24 cellular contexts compared by ENCODE assay signal in the genomic region with DNA sequence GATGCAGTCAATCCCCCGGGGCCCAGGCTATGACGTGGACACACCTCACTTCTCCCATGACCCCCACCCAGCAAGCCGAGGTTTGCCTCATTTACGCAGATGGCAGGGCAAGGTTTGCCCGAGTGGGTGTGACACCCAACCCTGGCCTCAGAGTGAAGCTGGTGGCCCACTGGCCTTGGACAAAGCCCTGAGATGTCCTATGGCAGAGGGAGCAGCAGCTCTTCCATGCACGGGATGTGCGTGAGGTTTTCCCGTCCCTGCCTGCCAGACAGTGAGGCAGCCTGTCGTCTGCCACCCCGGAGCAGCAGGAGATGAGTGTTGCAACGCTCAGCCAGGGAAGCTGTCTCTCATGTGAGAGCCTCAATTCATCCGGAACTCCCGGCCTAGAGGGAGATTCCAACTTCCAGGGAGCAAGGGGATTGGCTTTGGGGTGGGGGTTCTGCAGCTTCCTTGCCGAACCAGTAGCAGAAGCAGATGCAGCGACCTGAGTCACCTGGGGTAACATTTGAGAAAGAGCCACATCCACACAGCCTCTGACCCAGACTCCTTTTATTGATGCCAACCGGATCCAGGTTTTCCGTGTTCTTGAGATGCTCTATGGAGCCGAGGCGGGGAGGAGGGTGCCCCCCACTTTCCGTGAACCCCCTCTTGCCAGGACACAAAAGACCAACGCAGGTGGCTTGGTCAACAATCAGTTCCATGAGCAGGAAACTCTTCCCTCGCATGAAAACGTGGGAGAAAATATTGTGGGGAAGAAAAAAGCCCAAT.
DNase-seq lines count a peak whose midpoint lies in the region; ATAC-seq, FAIRE-seq and TF ChIP-seq lines count a peak whose summit lies in the region.
"Had no signal": no experiment of that assay in that cellular context is flagged by ENCODE, and none has a peak within 500 bp of the region (broad histone marks: within the 10 kb centered on the region; RNA-seq: fewer than 3 reads in every experiment).

No MANE protein-coding gene starts in this region.

- TF ChIP-seq EP300 in neural cell (conservative IDR thresholded peaks at IDR 0.05; ENCODE audit: poor library complexity, severe bottlenecking): no peak

- no peak overlapping the region for H3K4me3 ChIP-seq in BLaER1 treated with 17β-estradiol and CSF1 and Interleukin-3, amounts not matched to agents 10 nM and 100 nM
- H3K4me3 ChIP-seq in GM23338: no peak overlapping the region
- no peak overlapping the region for H3K4me3 ChIP-seq in neural cell (ENCODE audit: low read length)
- H3K4me3 ChIP-seq in small intestine (ENCODE audit: low read depth in 1 of 2, low read length in 2 of 2): no peak overlapping the region
- H3K4me3 ChIP-seq: HAP-1, prostate gland, SK-N-MC had no signal

- H3K9me3 Mint-ChIP-seq in GM23338 (no peaks in the 10 kb centered on the region), activated B cell treated with CpG ODN at 0.5 μM for 24 hours (no peaks in the 10 kb centered on the region)
- H3K9me3 Mint-ChIP-seq: activated naive CD4-positive, alpha-beta T cell treated with anti-CD3 and anti-CD28 coated beads, Interleukin-2, amount 50 U/mL, for 24 hours; activated T-cell treated with anti-CD3 and anti-CD28 coated beads, Interleukin-2, amount 50 U/mL, for 4 hours; mesothelial cell of epicardium; natural killer cell had no signal

- H3K4me1 Mint-ChIP-seq in GM23338 (peaks cover 8% of the 10 kb centered on the region; the same call in 2 of the 3 replicates), activated B cell treated with CpG ODN at 0.5 μM for 24 hours (peaks cover 24% of the 10 kb centered on the region)
- H3K4me1 Mint-ChIP-seq: activated naive CD4-positive, alpha-beta T cell treated with anti-CD3 and anti-CD28 coated beads, Interleukin-2, amount 50 U/mL, for 24 hours had no signal

- TF ChIP-seq CTCF in GM23338 (conservative IDR thresholded peaks at IDR 0.05; ENCODE audit: low read depth in 2 of 2) (no peak), activated B cell treated with CpG ODN at 0.5 μM for 24 hours (IDR thresholded peaks at IDR 0.05) (no peak), neural cell (IDR thresholded peaks at IDR 0.05; ENCODE audit: poor library complexity, severe bottlenecking) (no peak)

- TF ChIP-seq RAD21 in neural cell (conservative IDR thresholded peaks at IDR 0.05): no peak

- H3K9ac ChIP-seq in BLaER1 treated with 17β-estradiol and CSF1 and Interleukin-3, amounts not matched to agents 10 nM and 100 nM: no peak overlapping the region
- no peak overlapping the region for H3K9ac ChIP-seq in neural cell (ENCODE audit: low read length)

- CTCF ChIA-PET in activated B cell treated with CpG ODN at 0.5 μM for 24 hours (lab: Charles Lee): no interaction called here

- H3K36me3 Mint-ChIP-seq in GM23338 (ENCODE audit: low read depth): no peaks in the 10 kb centered on the region; the same call in 2 of the 3 replicates
- H3K36me3 Mint-ChIP-seq in activated B cell treated with CpG ODN at 0.5 μM for 24 hours (ENCODE audit: low read depth): no peaks in the 10 kb centered on the region
- H3K36me3 Mint-ChIP-seq: activated naive CD4-positive, alpha-beta T cell treated with anti-CD3 and anti-CD28 coated beads, Interleukin-2, amount 50 U/mL, for 24 hours; natural killer cell had no signal

- peaks cover 0 to 34% (median 0%) of the 10 kb centered on the region in 11 experiments; a peak in 5 of 22 replicates for H4K20me1 ChIP-seq in BLaER1 treated with 17β-estradiol and CSF1 and Interleukin-3, amounts not matched to agents 10 nM and 100 nM
- H4K20me1 ChIP-seq in GM23338 (replicated peaks; ENCODE audit: insufficient read depth) (no peaks in the 10 kb centered on the region), neural cell (ENCODE audit: insufficient read depth) (no peaks in the 10 kb centered on the region)

- H3F3A ChIP-seq in GM23338 (replicated peaks; ENCODE audit: low read depth) (no peaks in the 10 kb centered on the region), neural cell (ENCODE audit: insufficient read depth, low read length, poor library complexity, severe bottlenecking) (no peaks in the 10 kb centered on the region)

- H3K27ac ChIP-seq in BLaER1 treated with 17β-estradiol and CSF1 and Interleukin-3, amounts not matched to agents 10 nM and 100 nM: no peak overlapping the region
- no peak overlapping the region for H3K27ac ChIP-seq in GM23338 (ENCODE audit: low read depth)
- H3K27ac ChIP-seq in neural cell (ENCODE audit: low read length): no peak overlapping the region
- no peak overlapping the region for H3K27ac ChIP-seq in small intestine (ENCODE audit: low read depth in 1 of 2, low read length in 1 of 2)
- H3K27ac ChIP-seq: prostate gland, SK-N-MC had no signal

- H3K27me3 Mint-ChIP-seq in GM23338 (ENCODE audit: insufficient read depth, low read depth, poor library complexity): peaks cover 3% of the 10 kb centered on the region
- peaks cover 7% of the 10 kb centered on the region for H3K27me3 Mint-ChIP-seq in activated B cell treated with CpG ODN at 0.5 μM for 24 hours
- H3K27me3 Mint-ChIP-seq: activated naive CD4-positive, alpha-beta T cell treated with anti-CD3 and anti-CD28 coated beads, Interleukin-2, amount 50 U/mL, for 24 hours had no signal

- H3K4me3 Mint-ChIP-seq in GM23338: no peak overlapping the region
- no peak overlapping the region for H3K4me3 Mint-ChIP-seq in activated B cell treated with CpG ODN at 0.5 μM for 24 hours
- H3K4me3 Mint-ChIP-seq: activated naive CD4-positive, alpha-beta T cell treated with anti-CD3 and anti-CD28 coated beads, Interleukin-2, amount 50 U/mL, for 24 hours; activated T-cell treated with anti-CD3 and anti-CD28 coated beads, Interleukin-2, amount 50 U/mL, for 4 hours; mesothelial cell of epicardium; natural killer cell had no signal

- intact Hi-C loops in activated B cell treated with CpG ODN at 0.5 μM for 24 hours (cut with micrococcal nuclease): no loop called here

- H3K4me2 ChIP-seq in BLaER1 treated with 17β-estradiol and CSF1 and Interleukin-3, amounts not matched to agents 10 nM and 100 nM: peak overlapping the region in 9 of 11 experiments; percentile 54 to 98 (median 94); a peak in 18 of 22 replicates
- no peak overlapping the region for H3K4me2 ChIP-seq in GM23338
- H3K4me2 ChIP-seq in neural cell (ENCODE audit: low read length): no peak overlapping the region

- no peaks in the 10 kb centered on the region for H3K27me3 ChIP-seq in BLaER1 treated with 17β-estradiol and CSF1 and Interleukin-3, amounts not matched to agents 10 nM and 100 nM
- H3K27me3 ChIP-seq in GM23338 (ENCODE audit: insufficient read depth): no peaks in the 10 kb centered on the region
- no peaks in the 10 kb centered on the region for H3K27me3 ChIP-seq in neural cell (ENCODE audit: insufficient read depth, low read depth, low read length)
- H3K27me3 ChIP-seq in small intestine (ENCODE audit: control insufficient read depth in 2 of 2, insufficient read depth in 2 of 2, low read length in 2 of 2): no peaks in the 10 kb centered on the region

- no peaks in the 10 kb centered on the region for H3K9me3 ChIP-seq in BLaER1 treated with 17β-estradiol and CSF1 and Interleukin-3, amounts not matched to agents 10 nM and 100 nM (replicated peaks in 1 of 11)
- H3K9me3 ChIP-seq in neural cell (ENCODE audit: low read length): no peaks in the 10 kb centered on the region
- no peaks in the 10 kb centered on the region for H3K9me3 ChIP-seq in small intestine (ENCODE audit: control insufficient read depth, low read depth)
- H3K9me3 ChIP-seq: HAP-1, prostate gland had no signal

- H2AFZ ChIP-seq in GM23338 (no peak overlapping the region), neural cell (ENCODE audit: low read depth, low read length) (no peak overlapping the region)

- no peaks in the 10 kb centered on the region for H3K9me2 ChIP-seq in GM23338 (ENCODE audit: insufficient read depth)
- no peaks in the 10 kb centered on the region for H3K9me2 ChIP-seq in neural cell (ENCODE audit: insufficient read depth, low read length)

- ATAC-seq in GM23338 (peak; percentile 24; the same call in 2 of the 3 replicates), activated B cell treated with CpG ODN at 0.5 μM for 24 hours (ENCODE audit: low read depth) (no peak), GM21381 (IDR thresholded peaks at IDR 0.05; ENCODE audit: unreplicated experiment) (no peak)
- ATAC-seq: activated T-cell treated with anti-CD3 and anti-CD28 coated beads, Interleukin-2, amount 50 U/mL, for 4 hours; left cardiac atrium; natural killer cell; Panc1 had no signal

- FAIRE-seq in small intestine (lab: Jason Lieb, UNC): no peak
- FAIRE-seq: colon had no signal

- POLR2A ChIA-PET in activated B cell treated with CpG ODN at 0.5 μM for 24 hours (lab: Charles Lee): no interaction called here

- DNase-seq in GM23338 (ENCODE audit: low spot score) (no peak), activated B cell treated with CpG ODN at 0.5 μM for 24 hours (peak; percentile 11), AML-193 (lab: John Stamatoyannopoulos, UW) (no peak), small intestine (no peak), COLO668 (lab: John Stamatoyannopoulos, UW; ENCODE audit: unreplicated experiment) (no peak)
- DNase-seq: activated CD4-positive, CD25-positive, alpha-beta regulatory T cell; activated T-cell treated with anti-CD3 and anti-CD28 coated beads, Interleukin-2, amount 50 U/mL, for 4 hours; DND-41; left cardiac atrium; natural killer cell; NCI-H1048; NCI-H2081 treated with DMSO at 0.1 percent for 48 hours; NCI-H774; stimulated activated CD4-positive, alpha-beta T cell treated with anti-CD3 and anti-CD28 coated beads, Interleukin-4, amount 100 ng/mL, for 4 hours had no signal

- 70 to 80% (median 75%) methylated on average over 23 of the region's 23 CpGs for WGBS in small intestine, 3 donors

- H3K4me1 ChIP-seq in BLaER1 treated with 17β-estradiol and CSF1 and Interleukin-3, amounts not matched to agents 10 nM and 100 nM: peaks cover 54 to 88% (median 78%) of the 10 kb centered on the region in 10 experiments
- no peaks in the 10 kb centered on the region for H3K4me1 ChIP-seq in GM23338 (ENCODE audit: insufficient read depth)
- H3K4me1 ChIP-seq in small intestine (ENCODE audit: control insufficient read depth in 2 of 2, insufficient read depth in 1 of 2, low read depth in 1 of 2, low read length in 1 of 2): no peaks in the 10 kb centered on the region
- H3K4me1 ChIP-seq: HAP-1, prostate gland had no signal

- peaks cover 0 to 13% (median 0%) of the 10 kb centered on the region in 11 experiments; a peak in 1 of 22 replicates for H3K36me3 ChIP-seq in BLaER1 treated with 17β-estradiol and CSF1 and Interleukin-3, amounts not matched to agents 10 nM and 100 nM
- H3K36me3 ChIP-seq in GM23338 (ENCODE audit: insufficient read depth) (no peaks in the 10 kb centered on the region), neural cell (ENCODE audit: insufficient read depth, low read length) (no peaks in the 10 kb centered on the region), small intestine (ENCODE audit: control insufficient read depth in 2 of 2, insufficient read depth in 2 of 2, low read length in 2 of 2) (no peaks in the 10 kb centered on the region)
- H3K36me3 ChIP-seq: HAP-1, prostate gland had no signal

- H3K27ac Mint-ChIP-seq in GM23338: no peak overlapping the region; the same call in 1 of the 2 replicates
- no peak overlapping the region for H3K27ac Mint-ChIP-seq in activated B cell treated with CpG ODN at 0.5 μM for 24 hours
- H3K27ac Mint-ChIP-seq: activated naive CD4-positive, alpha-beta T cell treated with anti-CD3 and anti-CD28 coated beads, Interleukin-2, amount 50 U/mL, for 24 hours; natural killer cell had no signal

- H3K79me2 ChIP-seq in GM23338 (replicated peaks; ENCODE audit: insufficient read depth) (no peaks in the 10 kb centered on the region), neural cell (replicated peaks; ENCODE audit: insufficient read depth, low read length) (no peaks in the 10 kb centered on the region)

Comparison
In these comparisons a context has a peak if more than half of its experiments do, and no peak if none do; other contexts are left out.
1. H3K4me2 ChIP-seq: peak in BLaER1 treated with 17β-estradiol and CSF1 and Interleukin-3, amounts not matched to agents 10 nM and 100 nM (9 of 11); none in GM23338 (single experiment) and neural cell (single experiment).